In genomic region chr5:93583525-93583798, GRCh38 we compare ENCODE assay signal across 1 cellular context.
TF ChIP-seq lines count a peak whose summit lies in the region.

No MANE protein-coding gene starts in this region.

TF ChIP-seq in IMR-90, 13 proteins besides CTCF, POLR2A, EP300 and RAD21 (continued from another document):
- TF ChIP-seq, protein P1, sequence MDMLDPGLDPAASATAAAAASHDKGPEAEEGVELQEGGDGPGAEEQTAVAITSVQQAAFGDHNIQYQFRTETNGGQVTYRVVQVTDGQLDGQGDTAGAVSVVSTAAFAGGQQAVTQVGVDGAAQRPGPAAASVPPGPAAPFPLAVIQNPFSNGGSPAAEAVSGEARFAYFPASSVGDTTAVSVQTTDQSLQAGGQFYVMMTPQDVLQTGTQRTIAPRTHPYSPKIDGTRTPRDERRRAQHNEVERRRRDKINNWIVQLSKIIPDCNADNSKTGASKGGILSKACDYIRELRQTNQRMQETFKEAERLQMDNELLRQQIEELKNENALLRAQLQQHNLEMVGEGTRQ (IDR thresholded peaks at IDR 0.05; ENCODE audit: low read depth, low read length): no peak
TF ChIP-seq in IMR-90: peak in this region for 0.
